ENCODE assay signal across 8 cellular contexts in the genomic region with DNA sequence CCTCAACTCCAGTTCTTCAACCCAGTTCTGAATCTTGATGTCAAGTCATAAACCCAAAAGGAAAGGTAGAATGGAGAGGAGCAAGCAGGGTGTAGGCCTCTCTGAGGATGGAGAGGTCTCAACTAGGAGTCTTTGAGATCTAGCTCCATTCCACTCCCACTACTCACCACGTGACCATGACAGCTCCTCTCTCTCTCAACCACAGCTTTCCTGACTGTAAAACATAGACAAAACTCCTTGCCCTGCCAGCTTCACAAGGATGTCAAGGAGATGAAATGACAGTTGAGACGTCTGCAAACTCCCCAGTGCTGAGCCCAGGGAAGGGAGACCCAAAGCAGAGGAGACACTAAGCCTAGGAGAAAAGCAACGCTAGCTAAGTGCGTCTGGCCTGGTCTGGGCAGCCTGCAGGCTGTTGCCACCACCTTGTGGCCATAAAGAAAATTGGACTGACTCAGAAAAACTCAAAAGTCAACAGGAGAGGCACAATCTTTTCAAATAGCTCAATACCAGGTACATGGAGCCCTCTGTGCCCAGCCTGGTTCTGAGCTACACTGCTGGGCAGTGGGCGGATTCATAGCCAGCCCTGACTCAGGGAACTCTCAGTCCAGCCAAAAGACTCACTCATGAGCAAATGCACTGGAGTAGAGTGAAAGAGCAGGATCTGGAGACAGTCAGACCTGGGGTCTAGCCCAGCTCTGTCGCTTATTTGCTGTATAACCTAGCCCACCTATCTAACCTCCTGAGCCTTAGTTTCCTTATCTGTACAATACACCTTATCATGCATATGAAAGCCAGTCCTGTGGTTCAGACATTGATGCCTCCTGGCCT. TPM values are rescaled to one million over a fixed set of nuclear protein-coding genes. Genes with fewer than 3 reads are reported as not detected.
DNase-seq lines count a peak whose midpoint lies in the region; ATAC-seq and TF ChIP-seq lines count a peak whose summit lies in the region.

No MANE protein-coding gene starts in this region.

- no peaks in the 10 kb centered on the region for H3K9me3 ChIP-seq in naive thymus-derived CD4-positive, alpha-beta T cell (ENCODE audit: control insufficient read depth in 2 of 3, low read length in 3 of 3)

- intact Hi-C loops in naive thymus-derived CD4-positive, alpha-beta T cell (cut with micrococcal nuclease), result loop anchor here (1.0 to 5.0 kb wide), 13 partner anchors 98 to 644 kb away; no protein-coding TSS in a partner anchor

- DNase-seq in AG09309 (ENCODE audit: low read depth) (no peak), NCI-H2196 (lab: John Stamatoyannopoulos, UW; ENCODE audit: unreplicated experiment) (peak; percentile 66), erythroblast (lab: John Stamatoyannopoulos, UW) (peak; percentile 72 to 80)
- peak; percentile 6 to 7 for DNase-seq in activated CD4-positive, alpha-beta T cell treated with anti-CD3 and anti-CD28 coated beads, Interleukin-2, amount 50 U/mL, for 4 hours
- DNase-seq in naive thymus-derived CD4-positive, alpha-beta T cell, result peak; percentile 16 to 61 (median 52)

- POLR2A ChIA-PET in naive thymus-derived CD4-positive, alpha-beta T cell (lab: Charles Lee), result no interaction called here

- H3K4me1 ChIP-seq in naive thymus-derived CD4-positive, alpha-beta T cell (ENCODE audit: control insufficient read depth in 2 of 2, insufficient read depth in 2 of 2, low read length in 2 of 2), result peaks cover 12 to 13% of the 10 kb centered on the region in 2 donors

- H3K4me3 ChIP-seq in AG09309 (ENCODE audit: control insufficient read depth, low read depth, low read length), result no peak overlapping the region
- no peak overlapping the region for H3K4me3 ChIP-seq in naive thymus-derived CD4-positive, alpha-beta T cell (ENCODE audit: low read length)

- H3K27me3 ChIP-seq in naive thymus-derived CD4-positive, alpha-beta T cell (ENCODE audit: control insufficient read depth in 2 of 2, insufficient read depth in 2 of 2, low read length in 2 of 2), result no peaks in the 10 kb centered on the region

- H3K9me3 Mint-ChIP-seq in naive thymus-derived CD4-positive, alpha-beta T cell, result peaks cover 0 to 4% (median 0%) of the 10 kb centered on the region in 11 donors

- peaks cover under 1 to 21% (median 9%) of the 10 kb centered on the region in 5 donors for H3K36me3 Mint-ChIP-seq in naive thymus-derived CD4-positive, alpha-beta T cell

- TF ChIP-seq POLR2A in erythroblast (IDR thresholded peaks at IDR 0.05; ENCODE audit: low read length), result no peak

- H3K36me3 ChIP-seq in naive thymus-derived CD4-positive, alpha-beta T cell (ENCODE audit: control insufficient read depth in 2 of 3, insufficient read depth in 3 of 3, low read length in 3 of 3), result peaks cover 0 to 38% (median 0%) of the 10 kb centered on the region in 3 experiments

- CTCF ChIA-PET in naive thymus-derived CD4-positive, alpha-beta T cell (lab: Charles Lee), result interaction anchor here (0.6 to 2.7 kb wide), 23 partner anchors 8 to 617 kb away, joined by 3 to 23 read pairs (median 4); no protein-coding TSS in a partner anchor

- peak; percentile 25 for ATAC-seq in naive thymus-derived CD4-positive, alpha-beta T cell
- ATAC-seq in GM19452 (IDR thresholded peaks at IDR 0.05; ENCODE audit: unreplicated experiment), result no peak
- no peak for ATAC-seq in HG03457 (IDR thresholded peaks at IDR 0.05; ENCODE audit: unreplicated experiment)

- peak overlapping the region in 9 of 10 donors; percentile 18 to 70 (median 57) for H3K4me3 Mint-ChIP-seq in naive thymus-derived CD4-positive, alpha-beta T cell

- peaks cover 18 to 47% (median 40%) of the 10 kb centered on the region in 7 donors for H3K4me1 Mint-ChIP-seq in naive thymus-derived CD4-positive, alpha-beta T cell

- H3K27ac Mint-ChIP-seq in naive thymus-derived CD4-positive, alpha-beta T cell, result peak overlapping the region; percentile 6 to 84 (median 79)

- H3K27ac ChIP-seq in naive thymus-derived CD4-positive, alpha-beta T cell (ENCODE audit: low read depth, low read length), result no peak overlapping the region

- H3K27me3 Mint-ChIP-seq in naive thymus-derived CD4-positive, alpha-beta T cell, result no peaks in the 10 kb centered on the region

- TF ChIP-seq CTCF in AG09309 (IDR thresholded peaks at IDR 0.05; ENCODE audit: control insufficient read depth, insufficient read depth, low read depth, low read length, missing control alignments) (peak; percentile 86), GM12872 (IDR thresholded peaks at IDR 0.05; ENCODE audit: insufficient read depth, low read depth, low read length) (peak; percentile 91)

RNA-seq across cellular contexts. Expression of gene CLPB, which starts 3.4 kb away (rescaled TPM):
- total RNA-seq in naive thymus-derived CD4-positive, alpha-beta T cell, result 10 to 100 TPM; 14.3 to 24.2 (median 17.9) TPM
- polyA plus RNA-seq in naive thymus-derived CD4-positive, alpha-beta T cell, result 1 to 10 TPM; 4.9 to 7.4 TPM
